8 cellular contexts compared by ENCODE assay signal in the genomic region with DNA sequence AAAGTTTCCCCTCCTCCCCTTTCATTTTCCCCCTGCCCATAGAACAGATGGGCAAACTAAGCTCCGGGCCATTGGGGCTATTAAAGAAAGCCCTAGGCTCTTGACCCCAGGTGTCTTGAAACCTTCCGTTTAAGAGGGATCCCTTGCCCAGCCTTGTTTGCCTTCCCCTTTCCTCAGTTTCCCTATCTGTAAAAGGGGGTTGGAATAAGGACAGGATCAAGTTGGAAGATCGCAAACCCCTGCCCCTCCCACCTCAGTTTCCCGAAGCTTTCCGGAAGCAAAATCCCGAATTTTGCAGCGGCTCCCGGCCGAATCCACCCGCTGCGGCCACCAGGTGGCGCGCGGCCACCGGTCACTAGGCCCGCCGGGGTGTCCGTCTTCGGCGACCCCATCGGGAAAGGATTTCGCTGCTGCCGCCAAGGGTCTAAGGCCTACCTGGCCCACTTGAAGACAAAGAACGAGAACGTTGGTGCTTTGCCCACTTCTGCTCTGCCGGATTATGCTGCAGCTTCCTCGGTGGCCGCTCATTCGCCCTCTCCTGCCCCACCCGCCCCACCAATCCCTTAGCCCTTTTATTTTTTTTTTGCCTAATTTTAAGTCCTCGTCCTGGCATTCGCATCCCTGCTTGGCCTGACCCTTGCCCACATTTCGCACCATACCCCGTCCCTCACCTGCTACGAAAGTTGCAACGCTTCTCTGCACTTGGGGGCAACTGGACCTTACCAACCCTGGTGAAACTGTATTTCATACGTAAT. TPM values are rescaled to one million over a fixed set of nuclear protein-coding genes. Genes with fewer than 3 reads are reported as not detected.
DNase-seq lines count a peak whose midpoint lies in the region; ATAC-seq and TF ChIP-seq lines count a peak whose summit lies in the region.

No MANE protein-coding gene starts in this region.

- H3K4me1 Mint-ChIP-seq in brain: peaks cover 58% of the 10 kb centered on the region

- peaks cover 0 to 8% (median 0%) of the 10 kb centered on the region in 5 experiments for H3K9me3 Mint-ChIP-seq in brain

- TF ChIP-seq CTCF in RWPE2 (IDR thresholded peaks at IDR 0.05; ENCODE audit: poor library complexity, severe bottlenecking): peak; percentile 96
- peak; percentile 98 to 99 for TF ChIP-seq CTCF in brain (conservative IDR thresholded peaks at IDR 0.05)

- peaks cover 75% of the 10 kb centered on the region for H3K27me3 Mint-ChIP-seq in brain

- H3K9me3 ChIP-seq in RWPE2 (ENCODE audit: severe bottlenecking) (no peaks in the 10 kb centered on the region), iPS DF 6.9 (ENCODE audit: control insufficient read depth, insufficient read depth, low read length) (no peaks in the 10 kb centered on the region)

- in situ Hi-C loops in Caki2 (cut with HindIII; ENCODE audit: low pct_unique_long_range_greater_than_20kb, low sequenced_read_pairs): no loop called here

- peak overlapping the region; percentile 88 to 97 (median 94) for H3K4me3 Mint-ChIP-seq in brain

- H3K36me3 ChIP-seq in RWPE2 (ENCODE audit: low read depth) (no peaks in the 10 kb centered on the region), iPS DF 6.9 (ENCODE audit: control insufficient read depth, insufficient read depth, low read length) (no peaks in the 10 kb centered on the region)

- ATAC-seq in RWPE2 (ENCODE audit: low read depth) (no peak), GM18909 (IDR thresholded peaks at IDR 0.05; ENCODE audit: poor library complexity, unreplicated experiment) (no peak), HG03521 (IDR thresholded peaks at IDR 0.05; ENCODE audit: unreplicated experiment) (no peak)

- WGBS in iPS DF 6.9 (ENCODE audit: insufficient coverage, insufficient read length): no CpG with 5 or more reads among the region's 37 CpGs

- H3K4me1 ChIP-seq in RWPE2 (ENCODE audit: insufficient read depth, poor library complexity, severe bottlenecking) (peaks cover 15% of the 10 kb centered on the region), iPS DF 6.9 (ENCODE audit: control insufficient read depth, insufficient read depth, low read length) (peaks cover 3% of the 10 kb centered on the region; the same call in 1 of the 2 replicates)

- H3K27ac ChIP-seq in RWPE2 (ENCODE audit: poor library complexity, severe bottlenecking) (peak overlapping the region; percentile 41), iPS DF 6.9 (ENCODE audit: low read length) (no peak overlapping the region)

- peak overlapping the region; percentile 43 to 98 (median 97) for H3K27ac Mint-ChIP-seq in brain

- no peaks in the 10 kb centered on the region for H3K27me3 ChIP-seq in RWPE2 (ENCODE audit: insufficient read depth, poor library complexity, severe bottlenecking)
- H3K27me3 ChIP-seq in iPS DF 6.9 (ENCODE audit: control insufficient read depth, insufficient read depth, low read length): peaks cover 2% of the 10 kb centered on the region; the same call in 1 of the 2 replicates

- H3K4me3 ChIP-seq in RWPE2 (ENCODE audit: severe bottlenecking) (peak overlapping the region; percentile 93), iPS DF 6.9 (ENCODE audit: low read length) (peak overlapping the region; percentile 45; the same call in 1 of the 2 replicates)

- H3K36me3 Mint-ChIP-seq in brain: no peaks in the 10 kb centered on the region

- DNase-seq in Caki2 (ENCODE audit: low read depth): peak; percentile 80
- DNase-seq in HUDEP-2 (lab: John Stamatoyannopoulos, UW; ENCODE audit: unreplicated experiment in 76 of 76): peak in 40 of 76 experiments; percentile 10 to 78 (median 37)
- no peak for DNase-seq in RWPE2 (ENCODE audit: low spot score)
- no peak for DNase-seq in iPS DF 6.9 (ENCODE audit: low read depth, low spot score)
- DNase-seq in putamen (ENCODE audit: low spot score): peak; percentile 60

RNA-seq across cellular contexts. Expression of a gene that starts 0.9 kb away (rescaled TPM):
- total RNA-seq in Caki2 (2014; rRNA removed; shearing (Covaris generic); ENCODE audit: low replicate concordance): 0.64 and 1.3 TPM in 2 replicates
- polyA plus RNA-seq in brain (ENCODE audit: insufficient read depth, low read depth, low replicate concordance): 0.53 TPM

RNA-seq across cellular contexts. Expression of a gene that starts 4.9 kb away (rescaled TPM):
- total RNA-seq in Caki2 (2014; rRNA removed; shearing (Covaris generic); ENCODE audit: low replicate concordance): 4.3 and 14.9 TPM in 2 replicates
- polyA plus RNA-seq in brain (ENCODE audit: insufficient read depth, low read depth, low replicate concordance): 6.3 TPM

Comparison
In these comparisons a context has a peak if more than half of its experiments do, and no peak if none do; other contexts are left out.
1. DNase-seq: peak in Caki2 (single experiment), HUDEP-2 (40 of 76) and putamen (single experiment); none in RWPE2 (single experiment) and iPS DF 6.9 (single experiment).